ENCODE assay signal across 8 cellular contexts in the genomic region with DNA sequence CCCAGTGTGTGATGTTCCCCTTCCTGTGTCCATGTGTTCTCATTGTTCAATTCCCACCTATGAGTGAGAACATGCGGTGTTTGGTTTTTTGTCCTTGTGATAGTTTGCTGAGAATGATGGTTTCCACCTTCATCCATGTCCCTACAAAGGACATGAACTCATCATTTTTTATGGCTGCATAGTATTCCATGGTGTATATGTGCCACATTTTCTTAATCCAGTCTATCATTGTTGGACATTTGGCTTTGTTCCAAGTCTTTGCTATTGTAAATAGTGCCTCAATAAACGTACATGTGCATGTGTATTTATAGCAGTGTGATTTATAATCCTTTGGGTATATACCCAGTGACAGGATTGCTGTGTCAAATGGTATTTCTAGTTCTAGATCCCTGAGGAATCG. TPM values are rescaled to one million over a fixed set of nuclear protein-coding genes. Genes with fewer than 3 reads are reported as not detected.
"Had no signal": no experiment of that assay in that cellular context is flagged by ENCODE, and none has a peak within 500 bp of the region (broad histone marks: within the 10 kb centered on the region; RNA-seq: fewer than 3 reads in every experiment).

No MANE protein-coding gene starts in this region.

RNA-seq across cellular contexts. Expression of a gene that starts 7.0 kb away (rescaled TPM):
- total RNA-seq: activated naive CD4-positive, alpha-beta T cell treated with anti-CD3 and anti-CD28 coated beads for 36 hours; activated naive CD4-positive, alpha-beta T cell treated with anti-CD3 and anti-CD28 coated beads, Interleukin-2, amount 50 U/mL, for 72 hours; activated naive CD8-positive, alpha-beta T cell treated with anti-CD3 and anti-CD28 coated beads for 36 hours; activated naive CD8-positive, alpha-beta T cell treated with anti-CD3 and anti-CD28 coated beads, Interleukin-2, amount 10 ng/mL, durations not matched to agents 7 days and 5 days; activated T-cell treated with anti-CD3 and anti-CD28 coated beads, Interleukin-2, amount 50 U/mL, for 72 hours; activated T-helper 1 cell treated with anti-CD3 and anti-CD28 coated beads, Interleukin-12 subunit alpha, Interleukin-12 subunit beta, Interleukin-2, Interleukin-4 antibody, amounts not matched to agents 30 ng/mL and 10 ng/mL and 1 ng/mL, durations not matched to agents 14 hours and 24 hours and 36 hours; activated T-helper 17 cell treated with anti-CD3 and anti-CD28 coated beads, Interleukin-2, amount 50 U/mL, for 72 hours; activated T-helper 2 cell treated with anti-CD3 and anti-CD28 coated beads, Interferon-gamma antibody, Interleukin-2, Interleukin-4, amounts not matched to agents 10 μg/mL and 5 μg/mL and 100 μg/mL, durations not matched to agents 14 hours and 24 hours and 36 hours had no signal
